Comparison of ENCODE assay signal across 1 cellular context in genomic region chr14:66485910-66486421, GRCh38.
TF ChIP-seq lines count a peak whose summit lies in the region.

Gene CCDC196, plus strand, starts transcription at chr14:66486371. Its CDS starts 132 bp downstream, at chr14:66486503.

TF ChIP-seq in K562, 482 proteins besides CTCF, POLR2A, EP300 and RAD21 (continued from another document):
- no peak for TF ChIP-seq ARID4B (CRISPR knock-in tag; IDR thresholded peaks at IDR 0.05)
- TF ChIP-seq NFYB (IDR thresholded peaks at IDR 0.05; ENCODE audit: extremely low read depth, insufficient read length), result no peak
- TF ChIP-seq TRIM25 (IDR thresholded peaks at IDR 0.05; ENCODE audit: borderline replicate concordance), result no peak
- TF ChIP-seq HDAC1 (IDR thresholded peaks at IDR 0.05), result no peak
- TF ChIP-seq EHMT2 (IDR thresholded peaks at IDR 0.05), result no peak
- no peak for TF ChIP-seq MIER1 (IDR thresholded peaks at IDR 0.05; ENCODE audit: low read depth)
- peak; percentile 23 for TF ChIP-seq MEIS2 (IDR thresholded peaks at IDR 0.05; ENCODE audit: partially characterized antibody)
- no peak for TF ChIP-seq DMBX1 (CRISPR knock-in tag; IDR thresholded peaks at IDR 0.05; ENCODE audit: borderline replicate concordance)
- no peak for TF ChIP-seq TSHZ1 (CRISPR knock-in tag; IDR thresholded peaks at IDR 0.05)
- TF ChIP-seq TAL1 (IDR thresholded peaks at IDR 0.05), result peak; percentile 42
- 0 out of 2 replicates have a peak, but pooled peaks have one; percentile 12 for TF ChIP-seq TEAD4 (IDR thresholded peaks at IDR 0.05; ENCODE audit: low read length)
- no peak for TF ChIP-seq TEAD4 (CRISPR knock-in tag; IDR thresholded peaks at IDR 0.05; ENCODE audit: borderline replicate concordance)
- no peak for TF ChIP-seq GTF2E2 (tag; IDR thresholded peaks at IDR 0.05)
- TF ChIP-seq CAMTA2 (CRISPR knock-in tag; conservative IDR thresholded peaks at IDR 0.05), result no peak
- TF ChIP-seq TGIF2 (CRISPR knock-in tag; IDR thresholded peaks at IDR 0.05), result no peak
- no peak for TF ChIP-seq NEUROD1 (IDR thresholded peaks at IDR 0.05; ENCODE audit: borderline replicate concordance, low read depth, low read length, partially characterized antibody)
- no peak for TF ChIP-seq CEBPZ (IDR thresholded peaks at IDR 0.05; ENCODE audit: borderline replicate concordance, low read depth, low read length)
- TF ChIP-seq PYGO2 (tag; IDR thresholded peaks at IDR 0.05), result no peak
- TF ChIP-seq HDAC6 (IDR thresholded peaks at IDR 0.05; ENCODE audit: low read depth, low read length), result no peak
- no peak for TF ChIP-seq ID3 (CRISPR knock-in tag; IDR thresholded peaks at IDR 0.05)
- TF ChIP-seq ID3 (tag; IDR thresholded peaks at IDR 0.05), result no peak
- no peak for TF ChIP-seq HDGF (IDR thresholded peaks at IDR 0.05)
- TF ChIP-seq MXD1 (CRISPR knock-in tag; IDR thresholded peaks at IDR 0.05; ENCODE audit: borderline replicate concordance, poor library complexity, severe bottlenecking), result no peak
- TF ChIP-seq ATF7 (IDR thresholded peaks at IDR 0.05), result no peak
- TF ChIP-seq ATF1 (CRISPR knock-in tag; IDR thresholded peaks at IDR 0.05), result no peak
- no peak for TF ChIP-seq ATF1 (tag; IDR thresholded peaks at IDR 0.05)
- no peak for TF ChIP-seq CHD4 (IDR thresholded peaks at IDR 0.05; ENCODE audit: insufficient read depth, insufficient replicate concordance, low read depth, low read length, poor library complexity, severe bottlenecking)
- no peak for TF ChIP-seq ZNF282 (CRISPR knock-in tag; IDR thresholded peaks at IDR 0.05)
- no peak for TF ChIP-seq ZKSCAN8 (CRISPR knock-in tag; IDR thresholded peaks at IDR 0.05)
- TF ChIP-seq PBX2 (CRISPR knock-in tag; IDR thresholded peaks at IDR 0.05; ENCODE audit: low read depth), result no peak
- no peak for TF ChIP-seq PBX2 (tag; conservative IDR thresholded peaks at IDR 0.05; ENCODE audit: low read depth)
TF ChIP-seq in K562: peak in this region for 6.
